9 cellular contexts compared by ENCODE assay signal in the genomic region with DNA sequence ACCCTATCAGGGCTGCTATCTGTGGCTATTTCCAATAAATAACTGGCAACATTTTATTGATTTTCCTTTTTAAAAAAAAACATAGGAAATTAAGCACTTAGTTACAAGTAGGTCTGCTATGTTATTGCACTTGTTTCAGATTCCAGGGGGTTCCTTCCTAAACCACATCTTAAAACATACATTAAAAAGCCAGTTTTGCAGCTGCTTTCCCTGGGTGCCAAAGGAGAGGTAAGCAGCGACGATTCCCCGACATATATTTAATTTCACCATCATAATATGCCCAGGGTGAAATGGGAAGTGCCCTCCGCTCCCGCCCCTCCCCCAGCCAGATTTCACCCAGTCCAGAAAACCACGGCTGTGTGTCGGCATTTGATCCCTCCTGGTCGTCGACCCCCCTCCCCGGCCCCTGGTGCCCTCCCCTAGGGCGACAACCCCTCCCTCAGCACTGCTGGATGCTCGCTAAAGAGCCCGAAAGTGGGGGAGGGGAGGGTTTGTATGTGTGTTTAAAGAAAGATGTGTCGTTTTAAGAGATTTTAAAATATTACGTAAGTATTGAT. TPM values are rescaled to one million over a fixed set of nuclear protein-coding genes. Genes with fewer than 3 reads are reported as not detected.
A peak's percentile ranks its signal among the peaks of the same experiment; 100 is the strongest.
DNase-seq lines count a peak whose midpoint lies in the region; ATAC-seq and TF ChIP-seq lines count a peak whose summit lies in the region.
"Had no signal": no experiment of that assay in that cellular context is flagged by ENCODE, and none has a peak within 500 bp of the region (broad histone marks: within the 10 kb centered on the region; RNA-seq: fewer than 3 reads in every experiment).

No MANE protein-coding gene starts in this region.

- no peak for TF ChIP-seq POLR2A in heart left ventricle (IDR thresholded peaks at IDR 0.05)

- no peaks in the 10 kb centered on the region for H3K36me3 ChIP-seq in heart left ventricle

- H3K4me3 Mint-ChIP-seq in activated naive CD8-positive, alpha-beta T cell = peak overlapping the region; percentile 84

- H3K27me3 ChIP-seq in heart left ventricle = peaks cover 5 to 81% (median 43%) of the 10 kb centered on the region in 9 donors
- H3K27me3 ChIP-seq in foreskin keratinocyte = peaks cover 31% of the 10 kb centered on the region

- H3K27me3 Mint-ChIP-seq in activated naive CD8-positive, alpha-beta T cell = peaks cover 30% of the 10 kb centered on the region

- H3K27ac ChIP-seq in heart left ventricle (peak overlapping the region in 1 of 12 donors; percentile 89), foreskin keratinocyte (no peak overlapping the region)

- ATAC-seq in heart left ventricle = no peak
- ATAC-seq in Right ventricle myocardium inferior = no peak
- no peak for ATAC-seq in foreskin keratinocyte

- peaks cover 0 to 49% (median 16%) of the 10 kb centered on the region in 12 donors for H3K4me1 ChIP-seq in heart left ventricle
- peaks cover 10% of the 10 kb centered on the region for H3K4me1 ChIP-seq in foreskin keratinocyte

- no peaks in the 10 kb centered on the region for H3K36me3 Mint-ChIP-seq in activated naive CD8-positive, alpha-beta T cell

- no peaks in the 10 kb centered on the region for H3K9me3 Mint-ChIP-seq in activated naive CD8-positive, alpha-beta T cell (ENCODE audit: low read depth)

- DNase-seq in heart left ventricle (peak in 2 of 5 donors; percentile 27 to 29), Right ventricle myocardium inferior (ENCODE audit: missing footprints) (no peak), inferior parietal cortex (ENCODE audit: extremely low spot score) (peak; percentile 28), GM10266 (ENCODE audit: extremely low spot score) (no peak), NCI-H146 treated with DMSO at 0.1 percent for 48 hours (lab: John Stamatoyannopoulos, UW; ENCODE audit: unreplicated experiment) (no peak), foreskin keratinocyte (no peak)
- no peak for DNase-seq in stimulated activated CD4-positive, alpha-beta T cell treated with anti-CD3 and anti-CD28 coated beads, Interleukin-4, amount 100 ng/mL, for 1 hour
- DNase-seq: NCI-H1436 treated with DMSO at 0.1 percent for 48 hours had no signal

- TF ChIP-seq CTCF in heart left ventricle (IDR thresholded peaks at IDR 0.05) (no peak), GM10266 (IDR thresholded peaks at IDR 0.05; ENCODE audit: control insufficient read depth, insufficient read depth, low read depth, missing control alignments) (no peak), foreskin keratinocyte (conservative IDR thresholded peaks at IDR 0.05) (no peak)

- H3K4me1 Mint-ChIP-seq in activated naive CD8-positive, alpha-beta T cell (ENCODE audit: low read depth) = peaks cover 30% of the 10 kb centered on the region

- H3K4me3 ChIP-seq in heart left ventricle = peak overlapping the region in 11 of 12 donors; percentile 2 to 46 (median 34)

- H3K27ac Mint-ChIP-seq in activated naive CD8-positive, alpha-beta T cell = no peak overlapping the region

- H3K9me3 ChIP-seq in heart left ventricle = no peaks in the 10 kb centered on the region

- WGBS in heart left ventricle, 4 donors = 3 to 4% (median 3%) methylated on average over 15 of the region's 15 CpGs

- intact Hi-C loops in heart left ventricle (cut with DNase I) (loop anchor here in 6 of 10 donors (10.0 kb wide), 4 partner anchors 222 to 1532 kb away; no protein-coding TSS in a partner anchor), Right ventricle myocardium inferior (cut with DNase I) (loop anchor here (10.0 kb wide), 2 partner anchors 1092 to 1252 kb away; no protein-coding TSS in a partner anchor)

RNA-seq across cellular contexts. Expression of a gene that starts 3.1 kb away (rescaled TPM):
- 10 to 100 TPM in 8 of 9 donors, 1 to 10 TPM in 1; 9.2 to 31.9 (median 22.4) TPM for total RNA-seq in heart left ventricle
- 10 to 100 TPM in 1 of 2 donors, 1 to 10 TPM in 1; 5.6 to 18.9 TPM for polyA plus RNA-seq in heart left ventricle
- 37.5 TPM for total RNA-seq in Right ventricle myocardium inferior
- total RNA-seq in foreskin keratinocyte = 7.1 and 7.2 TPM in 2 replicates
- polyA plus RNA-seq in foreskin keratinocyte = 5.3 and 6.9 TPM in 2 replicates
